2 cellular contexts compared by ENCODE assay signal in the genomic region with DNA sequence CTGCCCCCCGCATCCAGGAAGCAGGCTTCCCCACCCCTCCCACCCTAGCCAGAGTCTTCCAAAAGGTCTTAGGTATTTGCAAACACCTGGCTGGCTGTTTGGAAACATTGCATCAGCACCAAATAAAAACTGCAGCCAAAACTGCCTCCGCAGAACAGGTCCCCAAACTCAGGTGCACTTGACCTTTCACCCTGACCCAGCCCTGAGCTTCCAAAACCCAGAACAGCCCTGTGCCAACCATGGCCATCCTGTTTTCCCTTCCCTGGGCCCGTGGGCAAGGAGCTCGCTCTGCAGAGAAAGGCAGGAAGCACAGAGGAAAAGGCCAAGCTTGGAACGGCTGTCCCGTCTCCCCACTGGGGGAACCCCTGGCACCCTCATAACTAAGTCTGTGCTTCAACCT. TPM values are rescaled to one million over a fixed set of nuclear protein-coding genes. Genes with fewer than 3 reads are reported as not detected.
DNase-seq lines count a peak whose midpoint lies in the region; ATAC-seq and TF ChIP-seq lines count a peak whose summit lies in the region.
"Not testable (repeated sequence)": the region's sequence is repeated elsewhere in the genome, so short reads cannot be mapped to it uniquely, and the experiment has no call there.

No MANE protein-coding gene starts in this region.

- DNase-seq in left lobe of liver (ENCODE audit: low spot score); right lobe of liver: not testable (repeated sequence)

- TF ChIP-seq CTCF in right lobe of liver (IDR thresholded peaks at IDR 0.05) = not testable (repeated sequence)

- not testable (repeated sequence) for H3K36me3 ChIP-seq in right lobe of liver

- not testable (repeated sequence) for H3K27me3 ChIP-seq in right lobe of liver

- no CpG with 5 or more reads among the region's 6 CpGs for WGBS in right lobe of liver (ENCODE audit: insufficient coverage, low coverage, low lambda C conversion rate, missing lambda C conversion rate)

- not testable (repeated sequence) for H3K4me1 ChIP-seq in right lobe of liver

- intact Hi-C loops in right lobe of liver (cut with DNase I) = not testable (repeated sequence)

- H3K4me3 ChIP-seq in right lobe of liver = not testable (repeated sequence)

- not testable (repeated sequence) for H3K9me3 ChIP-seq in right lobe of liver

- ATAC-seq in left lobe of liver (peak; percentile 56), right lobe of liver (peak; percentile 33 to 66 (median 54))

- not testable (repeated sequence) for H3K27ac ChIP-seq in right lobe of liver

- TF ChIP-seq POLR2A in right lobe of liver (IDR thresholded peaks at IDR 0.05) = not testable (repeated sequence)

RNA-seq across cellular contexts. Expression of gene SIK1, which starts 2.0 kb away (rescaled TPM):
- 6.3 TPM for total RNA-seq in left lobe of liver
- 10 to 100 TPM in 3 of 6 experiments, 1 to 10 TPM in 3; 4.2 to 44.4 (median 23.9) TPM for total RNA-seq in right lobe of liver
